24 cellular contexts compared by ENCODE assay signal in the genomic region with DNA sequence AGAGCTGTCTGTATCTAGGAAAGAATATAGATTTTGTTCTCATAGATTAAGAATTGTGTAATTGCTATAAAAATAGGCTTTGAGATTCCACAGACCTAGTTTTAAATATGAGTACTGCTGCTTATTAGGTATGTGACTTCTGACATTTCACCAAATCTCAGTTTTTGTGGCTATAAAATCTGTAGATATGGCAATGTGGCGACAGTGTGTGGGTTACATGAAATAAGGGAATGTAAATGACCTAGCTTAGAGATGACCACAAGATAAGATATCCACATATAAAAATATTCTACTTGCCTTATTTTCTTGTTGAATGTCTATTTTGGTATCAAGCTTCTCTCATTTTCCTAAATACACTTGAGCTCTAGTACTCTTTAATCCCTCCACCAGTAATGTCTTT.
DNase-seq lines count a peak whose midpoint lies in the region; ATAC-seq, FAIRE-seq and TF ChIP-seq lines count a peak whose summit lies in the region.
"Had no signal": no experiment of that assay in that cellular context is flagged by ENCODE, and none has a peak within 500 bp of the region (broad histone marks: within the 10 kb centered on the region; RNA-seq: fewer than 3 reads in every experiment).

No MANE protein-coding gene starts in this region.

- peaks cover 3% of the 10 kb centered on the region for H3K4me1 Mint-ChIP-seq in astrocyte (ENCODE audit: low read depth, unreplicated experiment)
- peaks cover 25% of the 10 kb centered on the region for H3K4me1 Mint-ChIP-seq in nephron progenitor cell
- H3K4me1 Mint-ChIP-seq: CD14-positive monocyte; CD8-positive, alpha-beta memory T cell had no signal

- H3K36me3 Mint-ChIP-seq in astrocyte (ENCODE audit: low read depth, unreplicated experiment) (no peaks in the 10 kb centered on the region), nephron progenitor cell (ENCODE audit: low read depth) (no peaks in the 10 kb centered on the region)
- H3K36me3 Mint-ChIP-seq: CD14-positive monocyte had no signal

- no peaks in the 10 kb centered on the region for H4K20me1 ChIP-seq in astrocyte (ENCODE audit: insufficient read depth, low read length)
- H4K20me1 ChIP-seq: BLaER1 treated with 17β-estradiol and CSF1 and Interleukin-3, amounts not matched to agents 10 nM and 100 nM had no signal

- H3K27me3 ChIP-seq in astrocyte (ENCODE audit: insufficient read depth, low read length), result no peaks in the 10 kb centered on the region
- H3K27me3 ChIP-seq: BE2C; BLaER1 treated with 17β-estradiol and CSF1 and Interleukin-3, amounts not matched to agents 10 nM and 100 nM had no signal

- no peaks in the 10 kb centered on the region for H3K4me1 ChIP-seq in astrocyte (ENCODE audit: insufficient read depth, low read length)
- H3K4me1 ChIP-seq: BE2C; BLaER1 treated with 17β-estradiol and CSF1 and Interleukin-3, amounts not matched to agents 10 nM and 100 nM had no signal

- peak; percentile 15 to 41 for DNase-seq in NCI-H526 (lab: John Stamatoyannopoulos, UW)
- peak; percentile 54 for DNase-seq in astrocyte (ENCODE audit: low read depth)
- DNase-seq in fibroblast of villous mesenchyme (ENCODE audit: low read depth), result peak; percentile 52
- DNase-seq in substantia nigra (lab: John Stamatoyannopoulos, UW), result no peak
- DNase-seq in nephron progenitor cell, result no peak
- DNase-seq: BE2C; CD4-positive, alpha-beta T cell; CD8-positive, alpha-beta memory T cell; DMS 273 treated with DMSO at 0.1 percent for 48 hours; DMS79; EL; GDM1; GOT3; HFFc6 had no signal

- no peaks in the 10 kb centered on the region for H3K36me3 ChIP-seq in astrocyte (ENCODE audit: insufficient read depth, low read length)
- H3K36me3 ChIP-seq: BLaER1 treated with 17β-estradiol and CSF1 and Interleukin-3, amounts not matched to agents 10 nM and 100 nM; HAP-1 had no signal

- H3K9ac ChIP-seq in astrocyte (ENCODE audit: low read length), result no peak overlapping the region
- H3K9ac ChIP-seq: BLaER1 treated with 17β-estradiol and CSF1 and Interleukin-3, amounts not matched to agents 10 nM and 100 nM had no signal

- H3K27me3 Mint-ChIP-seq in astrocyte (ENCODE audit: low read depth, unreplicated experiment), result no peaks in the 10 kb centered on the region
- H3K27me3 Mint-ChIP-seq in nephron progenitor cell (ENCODE audit: low read depth, poor library complexity), result no peaks in the 10 kb centered on the region
- H3K27me3 Mint-ChIP-seq: CD4-positive, alpha-beta T cell; CD8-positive, alpha-beta memory T cell had no signal

- FAIRE-seq in astrocyte (lab: Jason Lieb, UNC), result no peak
- FAIRE-seq: A204.1, D721Med, GM12878, H54 had no signal

- no peaks in the 10 kb centered on the region for H3K9me3 ChIP-seq in astrocyte (ENCODE audit: insufficient read depth, low read depth, low read length)
- H3K9me3 ChIP-seq: BE2C; BLaER1 treated with 17β-estradiol and CSF1 and Interleukin-3, amounts not matched to agents 10 nM and 100 nM; HAP-1 had no signal

- ATAC-seq in GM18498 (IDR thresholded peaks at IDR 0.05; ENCODE audit: unreplicated experiment), result no peak
- no peak for ATAC-seq in HG03521 (IDR thresholded peaks at IDR 0.05; ENCODE audit: unreplicated experiment)
- ATAC-seq: GM12878 had no signal

- no peak for TF ChIP-seq CTCF in astrocyte (IDR thresholded peaks at IDR 0.05; ENCODE audit: insufficient read depth, low read depth, low read length)
- TF ChIP-seq CTCF in fibroblast of villous mesenchyme (IDR thresholded peaks at IDR 0.05; ENCODE audit: insufficient read depth, low read depth, low read length), result no peak
- TF ChIP-seq CTCF in nephron progenitor cell (IDR thresholded peaks at IDR 0.05), result no peak

- no peak overlapping the region for H3K4me2 ChIP-seq in astrocyte (ENCODE audit: low read length)
- H3K4me2 ChIP-seq: BLaER1 treated with 17β-estradiol and CSF1 and Interleukin-3, amounts not matched to agents 10 nM and 100 nM had no signal

- H3K4me3 Mint-ChIP-seq in astrocyte (ENCODE audit: unreplicated experiment) (no peak overlapping the region), nephron progenitor cell (no peak overlapping the region)
- H3K4me3 Mint-ChIP-seq: CD14-positive monocyte; CD4-positive, alpha-beta T cell; CD8-positive, alpha-beta memory T cell; HFFc6 had no signal

- H3K9me3 Mint-ChIP-seq in astrocyte (ENCODE audit: unreplicated experiment) (no peaks in the 10 kb centered on the region), nephron progenitor cell (no peaks in the 10 kb centered on the region)
- H3K9me3 Mint-ChIP-seq: CD4-positive, alpha-beta T cell had no signal

- no peak overlapping the region for H3K27ac ChIP-seq in astrocyte (ENCODE audit: low read depth, low read length)
- H3K27ac ChIP-seq in substantia nigra (ENCODE audit: low read depth, low read length, poor library complexity, severe bottlenecking), result peak overlapping the region; percentile 24
- H3K27ac ChIP-seq: 22Rv1; BLaER1 treated with 17β-estradiol and CSF1 and Interleukin-3, amounts not matched to agents 10 nM and 100 nM had no signal

- no peak overlapping the region for H2AFZ ChIP-seq in astrocyte (ENCODE audit: low read depth, low read length)

- no peak overlapping the region for H3K27ac Mint-ChIP-seq in astrocyte (ENCODE audit: unreplicated experiment)
- H3K27ac Mint-ChIP-seq in nephron progenitor cell, result no peak overlapping the region
- H3K27ac Mint-ChIP-seq: CD14-positive monocyte; CD4-positive, alpha-beta T cell; CD8-positive, alpha-beta memory T cell; HFFc6 had no signal

- no peaks in the 10 kb centered on the region for H3K79me2 ChIP-seq in astrocyte (ENCODE audit: insufficient read depth, low read length)

- H3K4me3 ChIP-seq in astrocyte (ENCODE audit: insufficient read depth, low read depth, low read length) (no peak overlapping the region), fibroblast of villous mesenchyme (ENCODE audit: low read depth, low read length) (no peak overlapping the region)
- H3K4me3 ChIP-seq: BLaER1 treated with 17β-estradiol and CSF1 and Interleukin-3, amounts not matched to agents 10 nM and 100 nM; GM12878; HAP-1 had no signal

Comparison
In these comparisons a context has a peak if more than half of its experiments do, and no peak if none do; other contexts are left out.
1. DNase-seq: peak in NCI-H526 (2 of 2), astrocyte (single experiment) and fibroblast of villous mesenchyme (single experiment); none in substantia nigra (0 of 49) and nephron progenitor cell (single experiment).